Comparison of ENCODE assay signal across 15 cellular contexts in the genomic region with DNA sequence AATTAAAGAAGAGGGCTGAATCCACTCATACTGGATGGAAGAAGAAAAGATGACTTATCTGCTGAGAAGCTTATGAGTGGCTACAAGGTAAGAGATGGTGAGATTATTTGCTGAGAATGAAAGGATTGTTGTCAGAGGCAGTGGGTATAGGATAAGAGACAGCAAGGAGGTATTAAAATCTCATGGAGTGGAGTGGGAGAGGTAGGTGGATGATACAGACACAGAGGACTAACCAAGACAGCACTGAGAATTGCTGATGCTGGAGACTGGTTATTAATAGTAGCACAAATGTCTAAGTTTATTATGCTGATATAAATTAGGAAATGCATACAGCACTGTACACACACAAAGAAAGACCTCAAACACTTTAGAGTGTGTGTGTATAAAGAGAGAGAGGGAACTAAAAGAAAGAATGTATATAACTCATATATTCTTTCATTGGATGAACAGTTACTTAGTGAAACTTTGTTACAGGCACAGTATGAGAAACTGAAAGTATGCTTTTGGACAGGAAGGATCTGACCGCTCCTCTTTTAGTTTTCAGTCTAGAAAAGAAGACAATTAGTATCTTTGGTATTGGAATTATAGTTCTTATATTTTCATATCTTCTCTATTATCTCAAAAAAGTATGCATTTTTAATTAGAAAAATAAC.
A peak's percentile ranks its signal among the peaks of the same experiment; 100 is the strongest.
DNase-seq lines count a peak whose midpoint lies in the region; ATAC-seq and TF ChIP-seq lines count a peak whose summit lies in the region.
"Had no signal": no experiment of that assay in that cellular context is flagged by ENCODE, and none has a peak within 500 bp of the region (broad histone marks: within the 10 kb centered on the region; RNA-seq: fewer than 3 reads in every experiment).

No MANE protein-coding gene starts in this region.

- TF ChIP-seq CTCF in MM.1S (IDR thresholded peaks at IDR 0.05; ENCODE audit: low read length) (no peak), lower lobe of right lung (IDR thresholded peaks at IDR 0.05) (no peak)

- H3K4me3 ChIP-seq in ACC112 (ENCODE audit: low read depth, low read length) = peak overlapping the region; percentile 50; the same call in 1 of the 2 replicates
- peak overlapping the region; percentile 43; the same call in 1 of the 2 replicates for H3K4me3 ChIP-seq in MM.1S (ENCODE audit: low read length)
- H3K4me3 ChIP-seq in lower lobe of right lung = no peak overlapping the region
- H3K4me3 ChIP-seq: MG63, upper lobe of left lung had no signal

- no peaks in the 10 kb centered on the region for H3K27me3 ChIP-seq in ACC112 (ENCODE audit: insufficient read depth, low read length)
- no peaks in the 10 kb centered on the region for H3K27me3 ChIP-seq in MM.1S (replicated peaks; ENCODE audit: insufficient read depth, low read length)
- no peaks in the 10 kb centered on the region for H3K27me3 ChIP-seq in lower lobe of right lung (ENCODE audit: low read depth)
- H3K27me3 ChIP-seq: MG63, upper lobe of left lung had no signal

- H3K27ac ChIP-seq in ACC112 (ENCODE audit: low read depth, low read length) (no peak overlapping the region), MM.1S (ENCODE audit: low read length) (peak overlapping the region; percentile 74; the same call in 1 of the 2 replicates), lower lobe of right lung (no peak overlapping the region)
- H3K27ac ChIP-seq: upper lobe of left lung had no signal

- peak overlapping the region; percentile 84 for H3K4me2 ChIP-seq in MM.1S (ENCODE audit: low read depth, low read length)

- H3K4me1 ChIP-seq in ACC112 (ENCODE audit: control insufficient read depth, insufficient read depth, low read length, unreplicated experiment) = no peaks in the 10 kb centered on the region
- peaks cover 13% of the 10 kb centered on the region for H3K4me1 ChIP-seq in MM.1S (ENCODE audit: low read length)
- no peaks in the 10 kb centered on the region for H3K4me1 ChIP-seq in lower lobe of right lung
- H3K4me1 ChIP-seq: upper lobe of left lung had no signal

- H3K9me3 ChIP-seq in MM.1S (replicated peaks; ENCODE audit: insufficient read depth, low read length) (no peaks in the 10 kb centered on the region), lower lobe of right lung (no peaks in the 10 kb centered on the region)
- H3K9me3 ChIP-seq: MG63, upper lobe of left lung had no signal

- intact Hi-C loops in lower lobe of right lung (cut with DNase I) = no loop called here

- ATAC-seq in GM19035 (IDR thresholded peaks at IDR 0.05; ENCODE audit: unreplicated experiment) (peak; percentile 65), HG02870 (IDR thresholded peaks at IDR 0.05; ENCODE audit: unreplicated experiment) (peak; percentile 92), GM21723 (IDR thresholded peaks at IDR 0.05; ENCODE audit: unreplicated experiment) (no peak), lower lobe of right lung (no peak)

- DNase-seq in MM.1S (peak; percentile 58), cerebellar cortex (ENCODE audit: low spot score) (no peak), lower lobe of right lung (no peak), DMS153 treated with DMSO at 0.1 percent for 48 hours (lab: John Stamatoyannopoulos, UW; ENCODE audit: unreplicated experiment) (no peak)
- DNase-seq: activated CD4-positive, CD25-positive, alpha-beta regulatory T cell; mammary epithelial cell; MG63; NCI-H2171; nephron progenitor cell; T-helper 1 cell; upper lobe of left lung had no signal

- H3K36me3 ChIP-seq in ACC112 (ENCODE audit: insufficient read depth, low read length) = no peaks in the 10 kb centered on the region
- H3K36me3 ChIP-seq in MM.1S (replicated peaks; ENCODE audit: insufficient read depth, low read length) = no peaks in the 10 kb centered on the region
- H3K36me3 ChIP-seq in lower lobe of right lung = no peaks in the 10 kb centered on the region
- H3K36me3 ChIP-seq: MG63, upper lobe of left lung had no signal

- H3F3A ChIP-seq in MM.1S (ENCODE audit: insufficient read depth, low read length) = peaks cover 7% of the 10 kb centered on the region; the same call in 1 of the 2 replicates

- H2AFZ ChIP-seq in ACC112 (ENCODE audit: low read length, unreplicated experiment) (peak overlapping the region; percentile 45), MM.1S (ENCODE audit: low read length) (peak overlapping the region; percentile 31; the same call in 1 of the 2 replicates)

- H3K9ac ChIP-seq in MM.1S (ENCODE audit: low read length) = peak overlapping the region; percentile 38; the same call in 1 of the 2 replicates

- H3K9me2 ChIP-seq in MM.1S (replicated peaks; ENCODE audit: insufficient read depth, low read length) = no peaks in the 10 kb centered on the region

- H4K20me1 ChIP-seq in MM.1S (ENCODE audit: insufficient read depth, low read length) = no peaks in the 10 kb centered on the region

- H3K79me2 ChIP-seq in ACC112 (ENCODE audit: control insufficient read depth, insufficient read depth, low read length, unreplicated experiment) (no peaks in the 10 kb centered on the region), MM.1S (ENCODE audit: low read length) (no peaks in the 10 kb centered on the region)

Comparison
In these comparisons a context has a peak if more than half of its experiments do, and no peak if none do; other contexts are left out.
1. ATAC-seq: peak in GM19035 (single experiment) and HG02870 (single experiment); none in GM21723 (single experiment) and lower lobe of right lung (0 of 2).